In genomic region chr12:121110211-121110940, GRCh38 we compare ENCODE assay signal across 8 cellular contexts. TPM values are rescaled to one million over a fixed set of nuclear protein-coding genes. Genes with fewer than 3 reads are reported as not detected.
DNase-seq lines count a peak whose midpoint lies in the region; ATAC-seq, FAIRE-seq and TF ChIP-seq lines count a peak whose summit lies in the region.

No MANE protein-coding gene starts in this region.

- H2AFZ ChIP-seq in H1 (ENCODE audit: low read length), result no peak overlapping the region

- H4K91ac ChIP-seq in H1 (replicated peaks; ENCODE audit: insufficient read length, low read length), result no peak overlapping the region

- H3K4me1 Mint-ChIP-seq in activated CD4-positive, alpha-beta memory T cell treated with anti-CD3 and anti-CD28 coated beads, Interleukin-2, amount 10 ng/mL, durations not matched to agents 7 days and 5 days, result peaks cover 8% of the 10 kb centered on the region
- H3K4me1 Mint-ChIP-seq in stimulated activated memory B cell treated with anti-CD40 and anti-IgM and Interleukin-4, amounts not matched to agents 10 μg/mL and 1 μg/mL and 100 μg/mL, for 72 hours, result peaks cover 6% of the 10 kb centered on the region

- H4K5ac ChIP-seq in H1 (ENCODE audit: insufficient read length, low read depth, low read length), result no peak overlapping the region

- H2BK120ac ChIP-seq in H1 (replicated peaks; ENCODE audit: low read depth, low read length), result no peak overlapping the region

- no peak overlapping the region for H3K18ac ChIP-seq in H1 (ENCODE audit: extremely low read depth, low read length)

- no peak overlapping the region for H3K23ac ChIP-seq in H1 (ENCODE audit: insufficient read length)

- no peaks in the 10 kb centered on the region for H3K4me1 ChIP-seq in H1 (replicated peaks in 1 of 4; ENCODE audit: control insufficient read depth in 3 of 4, insufficient read depth in 4 of 4, low read length in 3 of 4)

- TF ChIP-seq RAD21 in H1 (IDR thresholded peaks at IDR 0.05 in 1 of 2, conservative IDR thresholded peaks at IDR 0.05 in 1 of 2; ENCODE audit: low read depth in 2 of 2, low read length in 2 of 2), result peak; percentile 94 to 96

- no peaks in the 10 kb centered on the region for H3K79me2 ChIP-seq in H1 (ENCODE audit: control insufficient read depth in 1 of 2, insufficient read depth in 2 of 2, low read length in 2 of 2)

- POLR2A ChIA-PET in activated CD4-positive, alpha-beta memory T cell treated with anti-CD3 and anti-CD28 coated beads, Interleukin-2, amount 10 ng/mL, durations not matched to agents 7 days and 5 days (lab: Charles Lee), result interaction anchor here (1.7 kb wide), 1 partner anchor 50 kb away, joined by 7 read pairs; no protein-coding TSS in a partner anchor
- POLR2A ChIA-PET in H1 (lab: Charles Lee; ENCODE audit: partially characterized antibody), result interaction anchor here (0.6 to 0.9 kb wide), 2 partner anchors 102 to 531 kb away, joined by 3 read pairs; no protein-coding TSS in a partner anchor

- FAIRE-seq in H1 (lab: Jason Lieb, UNC), result peak; percentile 97

- H3K14ac ChIP-seq in H1 (ENCODE audit: insufficient read length), result no peak overlapping the region

- no peak overlapping the region for H3K4me3 ChIP-seq in H1 (ENCODE audit: extremely low read depth in 1 of 4, insufficient read depth in 2 of 4, low read depth in 3 of 4, low read length in 4 of 4)

- no peak overlapping the region for H2BK15ac ChIP-seq in H1 (ENCODE audit: low read length)

- no peaks in the 10 kb centered on the region for H3K36me3 Mint-ChIP-seq in activated CD4-positive, alpha-beta memory T cell treated with anti-CD3 and anti-CD28 coated beads, Interleukin-2, amount 10 ng/mL, durations not matched to agents 7 days and 5 days (ENCODE audit: low read depth)
- H3K36me3 Mint-ChIP-seq in stimulated activated memory B cell treated with anti-CD40 and anti-IgM and Interleukin-4, amounts not matched to agents 10 μg/mL and 1 μg/mL and 100 μg/mL, for 72 hours, result no peaks in the 10 kb centered on the region

- no peak overlapping the region for H4K8ac ChIP-seq in H1 (ENCODE audit: extremely low read depth, insufficient read depth, low read length)

- H3K9ac ChIP-seq in H1 (replicated peaks in 1 of 4; ENCODE audit: extremely low read depth in 1 of 4, low read depth in 3 of 4, low read length in 3 of 4), result no peak overlapping the region

- H3K9me3 Mint-ChIP-seq in activated CD4-positive, alpha-beta memory T cell treated with anti-CD3 and anti-CD28 coated beads, Interleukin-2, amount 10 ng/mL, durations not matched to agents 7 days and 5 days, result no peaks in the 10 kb centered on the region
- H3K9me3 Mint-ChIP-seq in stimulated activated memory B cell treated with anti-CD40 and anti-IgM and Interleukin-4, amounts not matched to agents 10 μg/mL and 1 μg/mL and 100 μg/mL, for 72 hours, result no peaks in the 10 kb centered on the region

- ATAC-seq in HG03175 (IDR thresholded peaks at IDR 0.05; ENCODE audit: unreplicated experiment), result peak; percentile 85
- ATAC-seq in stimulated activated memory B cell treated with anti-CD40 and anti-IgM and Interleukin-4, amounts not matched to agents 10 μg/mL and 1 μg/mL and 100 μg/mL, for 72 hours, result peak; percentile 70

- no peak overlapping the region for H2AK5ac ChIP-seq in H1 (ENCODE audit: low read depth, low read length)

- no peaks in the 10 kb centered on the region for H4K20me1 ChIP-seq in H1 (replicated peaks in 1 of 2; ENCODE audit: control insufficient read depth in 1 of 2, insufficient read depth in 2 of 2, low read length in 2 of 2)

- 65% methylated on average over 8 of the region's 8 CpGs; no CpG with 5 or more reads in 1 of the 2 experiments for WGBS in H1 (ENCODE audit: extremely low coverage in 1 of 2, insufficient coverage in 1 of 2, insufficient read length in 1 of 2, insufficient replicate concordance in 2 of 2, low coverage in 1 of 2, low lambda C conversion rate in 2 of 2, missing lambda C conversion rate in 1 of 2), 2 experiments

- H2BK20ac ChIP-seq in H1 (ENCODE audit: low read length), result no peak overlapping the region

- H3K4me3 Mint-ChIP-seq in activated CD4-positive, alpha-beta memory T cell treated with anti-CD3 and anti-CD28 coated beads, Interleukin-2, amount 10 ng/mL, durations not matched to agents 7 days and 5 days, result no peak overlapping the region
- no peak overlapping the region for H3K4me3 Mint-ChIP-seq in stimulated activated memory B cell treated with anti-CD40 and anti-IgM and Interleukin-4, amounts not matched to agents 10 μg/mL and 1 μg/mL and 100 μg/mL, for 72 hours

- TF ChIP-seq CTCF in H1 (IDR thresholded peaks at IDR 0.05; ENCODE audit: control extremely low read depth in 1 of 3, insufficient read depth in 1 of 3, low read depth in 1 of 3, low read length in 3 of 3), result peak; percentile 63 to 97 (median 90)

- no peak overlapping the region for H2BK5ac ChIP-seq in H1 (ENCODE audit: low read depth, low read length)

- H3K9me3 ChIP-seq in H1 (ENCODE audit: insufficient read depth in 2 of 2, low read depth in 1 of 2, low read length in 1 of 2), result no peaks in the 10 kb centered on the region

- H3K79me1 ChIP-seq in H1 (ENCODE audit: low read depth, low read length), result no peaks in the 10 kb centered on the region

- H3K23me2 ChIP-seq in H1 (ENCODE audit: low read depth, low read length), result no peaks in the 10 kb centered on the region

- TF ChIP-seq EP300 in H1 (IDR thresholded peaks at IDR 0.05; ENCODE audit: borderline replicate concordance in 1 of 2, low read depth in 2 of 2, low read length in 2 of 2), result no peak

- no peaks in the 10 kb centered on the region for H3K27me3 Mint-ChIP-seq in activated CD4-positive, alpha-beta memory T cell treated with anti-CD3 and anti-CD28 coated beads, Interleukin-2, amount 10 ng/mL, durations not matched to agents 7 days and 5 days
- no peaks in the 10 kb centered on the region for H3K27me3 Mint-ChIP-seq in stimulated activated memory B cell treated with anti-CD40 and anti-IgM and Interleukin-4, amounts not matched to agents 10 μg/mL and 1 μg/mL and 100 μg/mL, for 72 hours

- no peak overlapping the region for H3K56ac ChIP-seq in H1 (replicated peaks; ENCODE audit: insufficient read length, low read depth, low read length)

- DNase-seq in DMS79 treated with DMSO at 0.1 percent for 48 hours (lab: John Stamatoyannopoulos, UW) (peak; percentile 45), DMS79 (lab: John Stamatoyannopoulos, UW) (no peak), NCI-H748 treated with DMSO at 0.1 percent for 48 hours (lab: John Stamatoyannopoulos, UW) (peak; percentile 49), H1 (ENCODE audit: low read depth in 1 of 2, low spot score in 2 of 2) (peak in 1 of 2 experiments; percentile 68), middle frontal gyrus (ENCODE audit: extremely low spot score, low spot score) (peak; percentile 54)
- DNase-seq in activated CD4-positive, alpha-beta memory T cell treated with anti-CD3 and anti-CD28 coated beads, Interleukin-2, amount 10 ng/mL, durations not matched to agents 7 days and 5 days, result peak; percentile 73

- H3K36me3 ChIP-seq in H1 (ENCODE audit: control insufficient read depth in 2 of 4, insufficient read depth in 4 of 4, low read length in 3 of 4), result no peaks in the 10 kb centered on the region

- H3K27me3 ChIP-seq in H1 (replicated peaks in 1 of 4; ENCODE audit: control insufficient read depth in 3 of 4, extremely low read depth in 1 of 4, insufficient read depth in 3 of 4, low read length in 3 of 4), result no peaks in the 10 kb centered on the region

- CTCF ChIA-PET in activated CD4-positive, alpha-beta memory T cell treated with anti-CD3 and anti-CD28 coated beads, Interleukin-2, amount 10 ng/mL, durations not matched to agents 7 days and 5 days (lab: Charles Lee), result interaction anchor here (0.5 to 2.7 kb wide), 10 partner anchors 14 to 219 kb away, joined by 3 to 26 read pairs (median 4); no protein-coding TSS in a partner anchor
- CTCF ChIA-PET in H1 (lab: Charles Lee; ENCODE audit: partially characterized antibody), result interaction anchor here (0.6 to 3.3 kb wide), 24 partner anchors 8 to 371 kb away, joined by 3 to 26 read pairs (median 3); partner anchors contain the start of gene P2RX7

- H3K27ac ChIP-seq in H1 (ENCODE audit: low read depth, low read length), result no peak overlapping the region

- no peak overlapping the region for H3K4ac ChIP-seq in H1 (replicated peaks; ENCODE audit: insufficient read length, low read depth, low read length)

- no peak overlapping the region for H3K4me2 ChIP-seq in H1 (ENCODE audit: insufficient read depth in 1 of 2, low read depth in 2 of 2, low read length in 2 of 2)

- no peak overlapping the region for H2BK12ac ChIP-seq in H1 (ENCODE audit: low read depth, low read length)

- H3K27ac Mint-ChIP-seq in activated CD4-positive, alpha-beta memory T cell treated with anti-CD3 and anti-CD28 coated beads, Interleukin-2, amount 10 ng/mL, durations not matched to agents 7 days and 5 days, result no peak overlapping the region
- no peak overlapping the region for H3K27ac Mint-ChIP-seq in stimulated activated memory B cell treated with anti-CD40 and anti-IgM and Interleukin-4, amounts not matched to agents 10 μg/mL and 1 μg/mL and 100 μg/mL, for 72 hours

- TF ChIP-seq POLR2A in H1 (IDR thresholded peaks at IDR 0.05; ENCODE audit: control extremely low read depth in 1 of 2, low read depth in 2 of 2, low read length in 2 of 2), result no peak

TF ChIP-seq in H1, 55 proteins besides CTCF, POLR2A, EP300 and RAD21:
- TF ChIP-seq NANOG (IDR thresholded peaks at IDR 0.05; ENCODE audit: insufficient read depth, low read depth, low read length, poor library complexity, severe bottlenecking) (no peak), TEAD4 (IDR thresholded peaks at IDR 0.05; ENCODE audit: low read depth, low read length) (no peak), SRF (IDR thresholded peaks at IDR 0.05; ENCODE audit: low read depth, low read length) (no peak), HDAC2 (IDR thresholded peaks at IDR 0.05; ENCODE audit: borderline replicate concordance in 1 of 2, low read depth in 2 of 2, low read length in 2 of 2) (no peak), TAF1 (IDR thresholded peaks at IDR 0.05; ENCODE audit: low read depth, low read length) (no peak), ASH2L (IDR thresholded peaks at IDR 0.05; ENCODE audit: low read length) (no peak), MAFK (IDR thresholded peaks at IDR 0.05; ENCODE audit: low read depth, low read length) (no peak), CEBPB (IDR thresholded peaks at IDR 0.05; ENCODE audit: low read depth, low read length) (no peak)

RNA-seq across cellular contexts. Expression of gene P2RX7, which starts 22.3 kb away (rescaled TPM):
- total RNA-seq in activated CD4-positive, alpha-beta memory T cell treated with anti-CD3 and anti-CD28 coated beads, Interleukin-2, amount 10 ng/mL, durations not matched to agents 7 days and 5 days, result 10 to 100 TPM; 47.0 to 49.1 TPM
- total RNA-seq in H1 (2021; fragmentation: NEBNext Ultra II Directional; extraction: Animal tissue kit (Norgen Biotek cat#: 25700)), result 0.42 and 0.56 TPM in 2 replicates
- 0.16 and 0.38 TPM in 2 replicates for polyA plus RNA-seq in H1 (2011; rRNA removed)
- polyA plus RNA-seq in H1 (2011; cell fraction: cytosol; rRNA removed), result 0.23 TPM
- 0.19 TPM for polyA plus RNA-seq in H1 (2011; cell fraction: nucleus; rRNA removed)
- polyA plus RNA-seq in H1 (2012, experiment 1 of 2), result 0.19 to 0.64 TPM (median 0.37 TPM) in 4 replicates
- polyA plus RNA-seq in H1 (2012, experiment 2 of 2), result 0.17 TPM
- polyA plus RNA-seq in H1 (2013, experiment 1 of 2), result 0.36 TPM
- polyA plus RNA-seq in H1 (2013, experiment 2 of 2), result 0.24 TPM
- 0.39 and 0.41 TPM in 2 replicates for polyA minus RNA-seq in H1 (2011; rRNA and poly(A)+ RNA removed)
- not detected for polyA minus RNA-seq in H1 (2011; cell fraction: cytosol; rRNA and poly(A)+ RNA removed)
- polyA minus RNA-seq in H1 (2011; cell fraction: nucleus; rRNA and poly(A)+ RNA removed), result 0.40 TPM

Comparison
In these comparisons a context has a peak if more than half of its experiments do, and no peak if none do; other contexts are left out.
1. RNA of gene P2RX7, which starts 22.3 kb away (total RNA-seq): 47.0 to 49.1 TPM in activated CD4-positive, alpha-beta memory T cell treated with anti-CD3 and anti-CD28 coated beads, Interleukin-2, amount 10 ng/mL, durations not matched to agents 7 days and 5 days; 0.42 to 0.56 TPM in H1; every median in the first group is over 10 times any median in the second.